ENCODE assay signal across 25 cellular contexts in genomic region chr1:56206391-56206790, GRCh38.
"Had no signal": no experiment of that assay in that cellular context is flagged by ENCODE, and none has a peak within 500 bp of the region (broad histone marks: within the 10 kb centered on the region; RNA-seq: fewer than 3 reads in every experiment).

No MANE protein-coding gene starts in this region.

- DNase-seq: activated B cell treated with CpG ODN at 0.5 μM for 24 hours; activated CD4-positive, alpha-beta memory T cell treated with anti-CD3 and anti-CD28 coated beads, Interleukin-2, amount 10 ng/mL, durations not matched to agents 7 days and 5 days; activated CD4-positive, alpha-beta T cell treated with anti-CD3 and anti-CD28 coated beads for 48 hours; activated CD8-positive, alpha-beta memory T cell treated with anti-CD3 and anti-CD28 coated beads, Interleukin-2, amount 50 U/mL, for 48 hours; activated gamma-delta T cell; activated naive CD4-positive, alpha-beta T cell; activated naive CD4-positive, alpha-beta T cell treated with anti-CD3 and anti-CD28 coated beads, Interleukin-2, amount 10 ng/mL, durations not matched to agents 7 days and 5 days; activated naive CD8-positive, alpha-beta T cell treated with anti-CD3 and anti-CD28 coated beads, Interleukin-2, amount 10 ng/mL, durations not matched to agents 7 days and 5 days; activated T-cell treated with anti-CD3 and anti-CD28 coated beads for 4 hours; activated T-cell treated with anti-CD3 and anti-CD28 coated beads, Interleukin-2, amount 50 U/mL, for 24 hours; activated T-cell treated with anti-CD3 and anti-CD28 coated beads, Interleukin-2, amount 50 U/mL, for 72 hours; caudate nucleus; cortex of kidney; dermis blood vessel endothelial cell; effector CD8-positive, alpha-beta T cell; foreskin fibroblast; head of caudate nucleus; T-helper 1 cell; T-helper 17 cell; T1000; WERI-Rb-1 had no signal

- H3K36me3 ChIP-seq: ascending aorta, WERI-Rb-1 had no signal

- H3K27me3 ChIP-seq: ascending aorta had no signal

- H3K4me3 ChIP-seq: ascending aorta had no signal

- H3K27ac ChIP-seq: ascending aorta, epithelial cell of prostate, WERI-Rb-1 had no signal

- H3K4me1 ChIP-seq: ascending aorta had no signal

- ATAC-seq: activated CD4-positive, CD25-positive, alpha-beta regulatory T cell treated with anti-CD3 and anti-CD28 coated beads, Interleukin-2, amount 50 U/mL, for 24 hours; activated naive CD4-positive, alpha-beta T cell treated with anti-CD3 and anti-CD28 coated beads, Interleukin-2, amount 50 U/mL, for 72 hours; activated T-cell treated with anti-CD3 and anti-CD28 coated beads, Interleukin-2, amount 50 U/mL, for 72 hours; T-helper 17 cell had no signal
